35 cellular contexts compared by ENCODE assay signal in the genomic region with DNA sequence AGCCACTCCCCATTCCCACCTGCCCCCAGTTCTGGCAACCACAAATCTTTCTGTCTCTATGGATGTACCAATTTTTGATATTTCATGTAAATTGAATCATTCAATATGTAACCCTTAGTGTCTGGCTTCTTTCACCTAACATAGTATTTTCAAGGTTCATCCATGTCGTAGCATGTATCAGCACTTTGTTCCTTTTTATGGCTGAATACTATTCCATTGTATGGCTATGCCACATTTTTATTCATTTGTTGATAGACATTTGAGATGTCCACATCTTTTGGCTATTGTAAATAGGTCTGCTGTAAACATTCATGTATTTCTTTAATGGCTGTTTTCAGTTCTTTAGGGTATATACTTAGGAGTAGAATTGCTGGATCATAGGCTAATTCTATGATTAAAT.
"Had no signal": no experiment of that assay in that cellular context is flagged by ENCODE, and none has a peak within 500 bp of the region (broad histone marks: within the 10 kb centered on the region; RNA-seq: fewer than 3 reads in every experiment).

No MANE protein-coding gene starts in this region.

- H3K4me2 ChIP-seq: KMS-11 had no signal

- H3K27ac ChIP-seq: KMS-11 had no signal

- H3K9me3 ChIP-seq: MG63 had no signal

- H3K4me3 ChIP-seq: MG63 had no signal

- H3K27me3 ChIP-seq: MG63 had no signal

- H3K9ac ChIP-seq: KMS-11 had no signal

- H3K36me3 ChIP-seq: MG63 had no signal

- DNase-seq: Karpas-422, Kasumi-1, MG63, MM.1S, MV-4-11, NCI-H1048, NCI-H1092, NCI-H1092 treated with DMSO at 0.1 percent for 48 hours, NCI-H1105, NCI-H1105 treated with DMSO at 0.1 percent for 48 hours, NCI-H1417, NCI-H1417 treated with DMSO at 0.1 percent for 48 hours, NCI-H1436, NCI-H1436 treated with DMSO at 0.1 percent for 48 hours, NCI-H146, NCI-H1694, NCI-H1694 treated with DMSO at 0.1 percent for 48 hours, NCI-H187, NCI-H187 treated with DMSO at 0.1 percent for 48 hours, NCI-H1930, NCI-H2029, NCI-H2029 treated with DMSO at 0.1 percent for 48 hours, NCI-H2081, NCI-H2081 treated with DMSO at 0.1 percent for 48 hours, NCI-H2107, NCI-H2171, NCI-H2171 treated with DMSO at 0.1 percent for 48 hours, NCI-H2227 treated with DMSO at 0.1 percent for 48 hours, NCI-H226, NCI-H345, NCI-H446, NCI-H446 treated with DMSO at 0.1 percent for 48 hours, NCI-H510A, NCI-H510A treated with DMSO at 0.1 percent for 48 hours had no signal
